16 cellular contexts compared by ENCODE assay signal in genomic region chr15:95868970-95869369, GRCh38.
"Had no signal": no experiment of that assay in that cellular context is flagged by ENCODE, and none has a peak within 500 bp of the region (broad histone marks: within the 10 kb centered on the region; RNA-seq: fewer than 3 reads in every experiment).

No MANE protein-coding gene starts in this region.

- DNase-seq: activated CD4-positive, alpha-beta T cell treated with anti-CD3 and anti-CD28 coated beads for 1 hour; activated naive CD4-positive, alpha-beta T cell; activated naive CD8-positive, alpha-beta T cell treated with anti-CD3 and anti-CD28 coated beads, Interleukin-2, amount 50 U/mL, for 24 hours; activated T-cell treated with anti-CD3 and anti-CD28 coated beads for 4 hours; aorta; cerebellar nuclear complex; effector memory CD4-positive, alpha-beta T cell; foreskin melanocyte; lower lobe of right lung; T1000 had no signal

- H3K36me3 Mint-ChIP-seq: mesothelial cell of epicardium; stimulated activated effector memory CD8-positive, alpha-beta T cell treated with anti-CD3 and anti-CD28 coated beads, Interleukin-12 subunit alpha, Interleukin-12 subunit beta, amount 100 ng/mL, for 72 hours had no signal

- H3K9me3 ChIP-seq: lower lobe of right lung, neutrophil, thoracic aorta had no signal

- H3K9me3 Mint-ChIP-seq: activated naive CD8-positive, alpha-beta T cell treated with anti-CD3 and anti-CD28 coated beads, Interleukin-2, amount 50 U/mL, for 24 hours; dendritic cell treated with granulocyte-macrophage colony-stimulating factor and Interleukin-4, amounts not matched to agents 40 ng/mL and 50 ng/mL, for 4 days; mesothelial cell of epicardium; stimulated activated effector memory CD8-positive, alpha-beta T cell treated with anti-CD3 and anti-CD28 coated beads, Interleukin-12 subunit alpha, Interleukin-12 subunit beta, amount 100 ng/mL, for 72 hours had no signal

- H3K27me3 ChIP-seq: neutrophil had no signal

- H3K4me3 ChIP-seq: lower lobe of right lung, thoracic aorta had no signal

- H3K27ac ChIP-seq: epithelial cell of prostate, lower lobe of right lung, neutrophil, thoracic aorta had no signal

- H3K36me3 ChIP-seq: lower lobe of right lung, neutrophil, thoracic aorta had no signal

- H3K4me3 Mint-ChIP-seq: activated naive CD8-positive, alpha-beta T cell treated with anti-CD3 and anti-CD28 coated beads, Interleukin-2, amount 50 U/mL, for 24 hours; dendritic cell treated with granulocyte-macrophage colony-stimulating factor and Interleukin-4, amounts not matched to agents 40 ng/mL and 50 ng/mL, for 4 days; mesothelial cell of epicardium had no signal

- H3K27ac Mint-ChIP-seq: activated naive CD8-positive, alpha-beta T cell treated with anti-CD3 and anti-CD28 coated beads, Interleukin-2, amount 50 U/mL, for 24 hours; dendritic cell treated with granulocyte-macrophage colony-stimulating factor and Interleukin-4, amounts not matched to agents 40 ng/mL and 50 ng/mL, for 4 days; stimulated activated effector memory CD8-positive, alpha-beta T cell treated with anti-CD3 and anti-CD28 coated beads, Interleukin-12 subunit alpha, Interleukin-12 subunit beta, amount 100 ng/mL, for 72 hours had no signal

- ATAC-seq: activated naive CD8-positive, alpha-beta T cell treated with anti-CD3 and anti-CD28 coated beads, Interleukin-2, amount 50 U/mL, for 24 hours; lower lobe of right lung had no signal

- H3K4me1 ChIP-seq: lower lobe of right lung had no signal
